Comparison of ENCODE assay signal across 16 cellular contexts in genomic region chr2:148957023-148957422, GRCh38.
"Had no signal": no experiment of that assay in that cellular context is flagged by ENCODE, and none has a peak within 500 bp of the region (broad histone marks: within the 10 kb centered on the region; RNA-seq: fewer than 3 reads in every experiment).

No MANE protein-coding gene starts in this region.

- H3K27ac ChIP-seq: brain microvascular endothelial cell, thyroid gland had no signal

- H3K9me3 ChIP-seq: thyroid gland had no signal

- ATAC-seq: activated CD4-positive, CD25-positive, alpha-beta regulatory T cell treated with anti-CD3 and anti-CD28 coated beads, Interleukin-2, amount 50 U/mL, for 24 hours; activated T-cell treated with anti-CD3 and anti-CD28 coated beads, Interleukin-2, amount 50 U/mL, for 4 hours had no signal

- H3K27me3 ChIP-seq: brain microvascular endothelial cell, thyroid gland had no signal

- H3K4me3 ChIP-seq: thyroid gland had no signal

- H3K36me3 ChIP-seq: brain microvascular endothelial cell, thyroid gland had no signal

- H3K4me1 ChIP-seq: thyroid gland had no signal

- DNase-seq: activated CD4-positive, alpha-beta T cell treated with anti-CD3 and anti-CD28 coated beads, Interleukin-2, amount 50 U/mL, for 1 hour; activated CD8-positive, alpha-beta memory T cell treated with anti-CD3 and anti-CD28 coated beads, Interleukin-2, amount 50 U/mL, for 4 hours; activated naive CD4-positive, alpha-beta T cell treated with anti-CD3 and anti-CD28 coated beads, Interleukin-2, amount 10 ng/mL, durations not matched to agents 7 days and 5 days; activated T-cell treated with anti-CD3 and anti-CD28 coated beads, Interleukin-2, amount 50 U/mL, for 4 hours; aorta; brain microvascular endothelial cell; dermis blood vessel endothelial cell; endodermal cell; erythroblast; head of caudate nucleus; kidney glomerular epithelial cell; nucleus accumbens; retina; T-helper 9 cell; thyroid gland had no signal
